ENCODE assay signal across 2 cellular contexts in genomic region chr17:61357061-61357460, GRCh38. TPM values are rescaled to one million over a fixed set of nuclear protein-coding genes. Genes with fewer than 3 reads are reported as not detected.
"Had no signal": no experiment of that assay in that cellular context is flagged by ENCODE, and none has a peak within 500 bp of the region (broad histone marks: within the 10 kb centered on the region; RNA-seq: fewer than 3 reads in every experiment).

No MANE protein-coding gene starts in this region.

RNA-seq across cellular contexts. Expression of gene TBX2, which starts 42.6 kb away (rescaled TPM):
- total RNA-seq: naive thymus-derived CD4-positive, alpha-beta T cell had no signal
- polyA plus RNA-seq: naive thymus-derived CD4-positive, alpha-beta T cell; neural cell had no signal
